9 cellular contexts compared by ENCODE assay signal in the genomic region with DNA sequence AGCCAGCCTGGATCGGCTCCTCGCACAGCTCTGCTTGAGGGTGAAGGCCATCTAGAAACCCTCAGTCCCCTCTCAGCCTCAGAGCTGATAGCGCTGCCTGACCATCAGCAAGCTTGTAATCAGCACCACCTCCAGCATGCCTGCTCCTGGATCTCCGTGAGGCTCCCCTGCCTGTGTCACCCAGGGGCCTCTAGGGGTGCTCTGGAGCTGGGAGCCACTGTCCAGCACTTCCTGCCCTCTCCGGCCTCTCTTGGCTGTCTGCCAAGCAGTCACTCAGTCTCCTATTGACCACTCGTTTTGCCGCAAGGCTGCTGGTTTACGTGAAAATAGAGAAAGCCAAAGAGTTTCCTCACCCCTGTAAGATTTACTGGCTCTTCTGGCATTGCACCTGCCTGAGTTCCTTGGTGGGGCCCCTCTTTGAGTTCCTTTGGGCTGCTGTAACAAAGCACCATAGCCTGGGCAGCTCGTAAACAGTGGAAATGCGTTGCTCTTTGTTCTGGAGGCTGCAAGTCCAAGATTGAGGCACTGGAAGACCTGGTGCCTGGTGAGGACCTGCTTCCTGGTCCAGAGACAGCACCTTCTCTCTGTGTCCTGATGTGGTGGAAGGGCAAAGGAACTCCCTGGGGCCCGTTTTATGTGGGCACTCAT. TPM values are rescaled to one million over a fixed set of nuclear protein-coding genes. Genes with fewer than 3 reads are reported as not detected.
DNase-seq lines count a peak whose midpoint lies in the region; FAIRE-seq and TF ChIP-seq lines count a peak whose summit lies in the region.
"Had no signal": no experiment of that assay in that cellular context is flagged by ENCODE, and none has a peak within 500 bp of the region (broad histone marks: within the 10 kb centered on the region; RNA-seq: fewer than 3 reads in every experiment).

No MANE protein-coding gene starts in this region.

- no peak overlapping the region for H3K9ac ChIP-seq in keratinocyte (ENCODE audit: control insufficient read depth, extremely low read depth, insufficient read depth, low read length)
- H3K9ac ChIP-seq: BLaER1 had no signal

- no peak for FAIRE-seq in keratinocyte (lab: Jason Lieb, UNC)

- no peak overlapping the region for H3K4me2 ChIP-seq in keratinocyte (ENCODE audit: control insufficient read depth, extremely low read depth, insufficient read depth, low read depth, low read length)
- H3K4me2 ChIP-seq: BLaER1 had no signal

- H3K4me1 ChIP-seq in keratinocyte (ENCODE audit: control insufficient read depth, extremely low read depth, insufficient read depth, low read length) = no peaks in the 10 kb centered on the region
- peaks cover 8 to 27% (median 23%) of the 10 kb centered on the region in 4 donors for H3K4me1 ChIP-seq in stomach

- H3K36me3 ChIP-seq in keratinocyte (ENCODE audit: control insufficient read depth in 2 of 2, extremely low read depth in 1 of 2, insufficient read depth in 2 of 2, low read length in 2 of 2) (peaks cover 0 to 3% of the 10 kb centered on the region in 2 experiments), stomach (peaks cover 0 to 36% (median 20%) of the 10 kb centered on the region in 4 donors)

- WGBS in stomach, 5 donors = 15 to 27% (median 21%) methylated on average over 4 to 11 of the region's 11 CpGs

- no peaks in the 10 kb centered on the region for H3K9me1 ChIP-seq in keratinocyte (ENCODE audit: control insufficient read depth, extremely low read depth, insufficient read depth, low read length)

- H3K79me2 ChIP-seq in keratinocyte (ENCODE audit: control insufficient read depth, insufficient read depth, low read length) = no peaks in the 10 kb centered on the region

- peak; percentile 17 for DNase-seq in NCI-H2227 (lab: John Stamatoyannopoulos, UW; ENCODE audit: unreplicated experiment)
- DNase-seq in NCI-H2227 treated with DMSO at 0.1 percent for 48 hours (lab: John Stamatoyannopoulos, UW) = no peak
- DNase-seq in NCI-H460 (ENCODE audit: extremely low read depth, low read depth) = peak; percentile 75
- DNase-seq in cardiac fibroblast (ENCODE audit: low read depth in 2 of 2) = peak; percentile 72 to 75
- DNase-seq in keratinocyte (ENCODE audit: low read depth, low spot score) = no peak
- peak; percentile 90 for DNase-seq in stomach
- DNase-seq in NCI-H524 (lab: John Stamatoyannopoulos, UW) = no peak
- no peak for DNase-seq in DMS153 (lab: John Stamatoyannopoulos, UW)

- no peaks in the 10 kb centered on the region for H3K9me3 ChIP-seq in keratinocyte (ENCODE audit: control insufficient read depth, low read depth, low read length)
- no peaks in the 10 kb centered on the region for H3K9me3 ChIP-seq in stomach
- H3K9me3 ChIP-seq: BLaER1 had no signal

- no peak overlapping the region for H3K4me3 ChIP-seq in cardiac fibroblast (replicated peaks in 1 of 2; ENCODE audit: low read depth in 2 of 2, low read length in 2 of 2)
- H3K4me3 ChIP-seq in keratinocyte (ENCODE audit: control insufficient read depth in 2 of 3, extremely low read depth in 1 of 3, insufficient read depth in 2 of 3, low read depth in 1 of 3, low read length in 3 of 3) = no peak overlapping the region
- no peak overlapping the region for H3K4me3 ChIP-seq in stomach
- H3K4me3 ChIP-seq: BLaER1 had no signal

- H4K20me1 ChIP-seq in keratinocyte (ENCODE audit: control insufficient read depth, extremely low read depth, insufficient read depth, low read length) = no peaks in the 10 kb centered on the region

- H3K27ac ChIP-seq in keratinocyte (ENCODE audit: control insufficient read depth, insufficient read depth, low read length) (no peak overlapping the region), stomach (peak overlapping the region; percentile 66 to 84 (median 78))
- H3K27ac ChIP-seq: BLaER1 had no signal

- H3K27me3 ChIP-seq in keratinocyte (ENCODE audit: control insufficient read depth, extremely low read depth, insufficient read depth, low read length) = no peaks in the 10 kb centered on the region
- H3K27me3 ChIP-seq in stomach = no peaks in the 10 kb centered on the region
- H3K27me3 ChIP-seq: BLaER1 had no signal

- intact Hi-C loops in stomach (cut with DNase I; ENCODE audit: low total_unique reads) = no loop called here

- TF ChIP-seq CTCF in cardiac fibroblast (IDR thresholded peaks at IDR 0.05; ENCODE audit: low read depth, low read length) (peak; percentile 79), keratinocyte (optimal IDR thresholded peaks at IDR 0.05 in 1 of 3, IDR thresholded peaks at IDR 0.05 in 1 of 3, conservative IDR thresholded peaks at IDR 0.05 in 1 of 3; ENCODE audit: extremely low read depth in 1 of 3, insufficient read depth in 2 of 3, low read length in 3 of 3) (peak in 2 of 3 experiments; percentile 21 to 27), stomach (IDR thresholded peaks at IDR 0.05) (peak in 5 of 7 experiments; percentile 57 to 65 (median 60))

- TF ChIP-seq POLR2A in stomach (IDR thresholded peaks at IDR 0.05) = no peak

- H2AFZ ChIP-seq in keratinocyte (ENCODE audit: control insufficient read depth, low read length) = no peak overlapping the region

- TF ChIP-seq EP300 in stomach (IDR thresholded peaks at IDR 0.05) = no peak

- dilution Hi-C loops in keratinocyte (cut with MboI; ENCODE audit: extremely low pct_ligation_motif_present, low sequenced_read_pairs) = no loop called here

RNA-seq across cellular contexts. Expression of gene CAPN10, which starts 17.9 kb away (rescaled TPM):
- 22.3 and 23.3 TPM in 2 replicates for total RNA-seq in NCI-H460 (2014; rRNA removed; shearing (Covaris generic))
- polyA plus RNA-seq in NCI-H460 (2014; cell fraction: nucleus; rRNA removed) = 129 and 140 TPM in 2 replicates
- polyA plus RNA-seq in keratinocyte = 6.1 to 11.8 TPM (median 7.1 TPM) in 3 replicates
- polyA plus RNA-seq in keratinocyte (2011; ENCODE audit: low read depth) = 1.8 TPM
- polyA plus RNA-seq in keratinocyte (2011; cell fraction: cytosol; rRNA removed) = 2.8 and 6.2 TPM in 2 replicates
- 25.2 and 31.0 TPM in 2 replicates for polyA plus RNA-seq in keratinocyte (2011; cell fraction: nucleus; rRNA removed)
- polyA plus RNA-seq in keratinocyte (2012; ENCODE audit: low replicate concordance) = 10.3 and 11.0 TPM in 2 replicates
- 4.4 to 7.3 TPM (median 4.7 TPM) in 3 replicates for polyA minus RNA-seq in keratinocyte
- polyA minus RNA-seq in keratinocyte (2011; cell fraction: cytosol; rRNA and poly(A)+ RNA removed) = 2.7 TPM
- polyA minus RNA-seq in keratinocyte (2011; cell fraction: nucleus; rRNA and poly(A)+ RNA removed) = 10.9 and 16.0 TPM in 2 replicates
- total RNA-seq in stomach = 100 to 1,000 TPM in 1 of 5 donors, 10 to 100 TPM in 4; 26.6 to 197 (median 58.3) TPM
- polyA plus RNA-seq in stomach = 10 to 100 TPM; 17.7 to 38.0 (median 23.3) TPM

RNA-seq across cellular contexts. Expression of gene GPR35, which starts 20.9 kb away (rescaled TPM):
- 0.10 and 0.38 TPM in 2 replicates for total RNA-seq in NCI-H460 (2014; rRNA removed; shearing (Covaris generic))
- polyA plus RNA-seq in NCI-H460 (2014; cell fraction: nucleus; rRNA removed) = 1.4 TPM in 1 of 2 replicates, not detected in the other
- polyA plus RNA-seq in keratinocyte = 0.04 to 0.17 TPM (median 0.09 TPM) in 3 replicates
- polyA plus RNA-seq in keratinocyte (2011; ENCODE audit: low read depth) = not detected
- polyA plus RNA-seq in keratinocyte (2011; cell fraction: cytosol; rRNA removed) = 0.04 and 0.06 TPM in 2 replicates
- polyA plus RNA-seq in keratinocyte (2011; cell fraction: nucleus; rRNA removed) = 0.34 and 0.63 TPM in 2 replicates
- 0.38 TPM in 1 of 2 replicates, not detected in the other for polyA plus RNA-seq in keratinocyte (2012; ENCODE audit: low replicate concordance)
- polyA minus RNA-seq in keratinocyte = 0.23 TPM in 1 of 3 replicates, not detected in the others
- not detected for polyA minus RNA-seq in keratinocyte (2011; cell fraction: cytosol; rRNA and poly(A)+ RNA removed)
- polyA minus RNA-seq in keratinocyte (2011; cell fraction: nucleus; rRNA and poly(A)+ RNA removed) = 0.23 and 0.42 TPM in 2 replicates
- 10 to 100 TPM; 11.7 to 68.9 (median 21.9) TPM for total RNA-seq in stomach
- polyA plus RNA-seq in stomach = 10 to 100 TPM in 1 of 3 donors, 1 to 10 TPM in 2; 8.5 to 12.8 (median 9.8) TPM

RNA-seq across cellular contexts. Expression of gene RNPEPL1, which starts 36.1 kb away (rescaled TPM):
- 21.7 and 29.2 TPM in 2 replicates for total RNA-seq in NCI-H460 (2014; rRNA removed; shearing (Covaris generic))
- polyA plus RNA-seq in NCI-H460 (2014; cell fraction: nucleus; rRNA removed) = 93.6 and 102 TPM in 2 replicates
- polyA plus RNA-seq in keratinocyte (3.7 to 10.1 TPM (median 6.5 TPM) in 3 replicates), stomach (100 to 1,000 TPM in 2 of 3 donors, 10 to 100 TPM in 1; 93.9 to 136 (median 113) TPM)
- polyA plus RNA-seq in keratinocyte (2011; ENCODE audit: low read depth) = 16.5 TPM
- polyA plus RNA-seq in keratinocyte (2011; cell fraction: cytosol; rRNA removed) = 7.4 and 17.1 TPM in 2 replicates
- 13.0 and 19.1 TPM in 2 replicates for polyA plus RNA-seq in keratinocyte (2011; cell fraction: nucleus; rRNA removed)
- polyA plus RNA-seq in keratinocyte (2012; ENCODE audit: low replicate concordance) = 17.6 and 23.4 TPM in 2 replicates
- 8.4 to 59.2 TPM (median 10.9 TPM) in 3 replicates for polyA minus RNA-seq in keratinocyte
- 44.5 TPM for polyA minus RNA-seq in keratinocyte (2011; cell fraction: cytosol; rRNA and poly(A)+ RNA removed)
- polyA minus RNA-seq in keratinocyte (2011; cell fraction: nucleus; rRNA and poly(A)+ RNA removed) = 13.1 and 14.1 TPM in 2 replicates
- total RNA-seq in stomach = 100 to 1,000 TPM in 3 of 5 donors, 10 to 100 TPM in 2; 32.7 to 196 (median 145) TPM

RNA-seq across cellular contexts. Expression of gene DUSP28, which starts 44.3 kb away (rescaled TPM):
- 4.7 and 4.9 TPM in 2 replicates for total RNA-seq in NCI-H460 (2014; rRNA removed; shearing (Covaris generic))
- 18.0 and 19.4 TPM in 2 replicates for polyA plus RNA-seq in NCI-H460 (2014; cell fraction: nucleus; rRNA removed)
- 2.8 to 4.4 TPM (median 4.1 TPM) in 3 replicates for polyA plus RNA-seq in keratinocyte
- 0.54 TPM for polyA plus RNA-seq in keratinocyte (2011; ENCODE audit: low read depth)
- polyA plus RNA-seq in keratinocyte (2011; cell fraction: cytosol; rRNA removed) = 3.0 and 5.0 TPM in 2 replicates
- 2.1 and 3.7 TPM in 2 replicates for polyA plus RNA-seq in keratinocyte (2011; cell fraction: nucleus; rRNA removed)
- 1.9 and 6.3 TPM in 2 replicates for polyA plus RNA-seq in keratinocyte (2012; ENCODE audit: low replicate concordance)
- 0.23 to 1.7 TPM (median 0.42 TPM) in 3 replicates for polyA minus RNA-seq in keratinocyte
- 2.1 TPM for polyA minus RNA-seq in keratinocyte (2011; cell fraction: cytosol; rRNA and poly(A)+ RNA removed)
- polyA minus RNA-seq in keratinocyte (2011; cell fraction: nucleus; rRNA and poly(A)+ RNA removed) = 0.95 and 1.0 TPM in 2 replicates
- total RNA-seq in stomach = 10 to 100 TPM in 1 of 5 donors, 1 to 10 TPM in 4; 1.3 to 71.5 (median 2.2) TPM
- polyA plus RNA-seq in stomach = 1 to 10 TPM; 2.7 to 7.0 (median 6.7) TPM

RNA-seq across cellular contexts. Expression of gene ANKMY1, which starts 46.6 kb away (rescaled TPM):
- 8.7 and 12.6 TPM in 2 replicates for total RNA-seq in NCI-H460 (2014; rRNA removed; shearing (Covaris generic))
- 32.2 and 35.8 TPM in 2 replicates for polyA plus RNA-seq in NCI-H460 (2014; cell fraction: nucleus; rRNA removed)
- polyA plus RNA-seq in keratinocyte (2.5 to 5.0 TPM (median 3.3 TPM) in 3 replicates), stomach (1 to 10 TPM; 3.1 to 8.4 (median 5.8) TPM)
- polyA plus RNA-seq in keratinocyte (2011; ENCODE audit: low read depth) = 2.6 TPM
- 2.6 and 3.9 TPM in 2 replicates for polyA plus RNA-seq in keratinocyte (2011; cell fraction: cytosol; rRNA removed)
- polyA plus RNA-seq in keratinocyte (2011; cell fraction: nucleus; rRNA removed) = 7.7 and 9.9 TPM in 2 replicates
- polyA plus RNA-seq in keratinocyte (2012; ENCODE audit: low replicate concordance) = 3.6 and 4.7 TPM in 2 replicates
- 4.3 to 17.3 TPM (median 7.7 TPM) in 3 replicates for polyA minus RNA-seq in keratinocyte
- polyA minus RNA-seq in keratinocyte (2011; cell fraction: cytosol; rRNA and poly(A)+ RNA removed) = 3.5 TPM
- 5.5 and 8.6 TPM in 2 replicates for polyA minus RNA-seq in keratinocyte (2011; cell fraction: nucleus; rRNA and poly(A)+ RNA removed)
- 10 to 100 TPM in 4 of 5 donors, 1 to 10 TPM in 1; 8.3 to 79.4 (median 20.4) TPM for total RNA-seq in stomach

Comparison
In these comparisons a context has a peak if more than half of its experiments do, and no peak if none do; other contexts are left out.
1. DNase-seq: peak in NCI-H2227 (single experiment), NCI-H460 (single experiment), cardiac fibroblast (2 of 2) and stomach (single experiment); none in NCI-H2227 treated with DMSO at 0.1 percent for 48 hours (single experiment), keratinocyte (single experiment), NCI-H524 (0 of 2) and DMS153 (single experiment).
2. CTCF ChIP-seq: peak in every context shown above with its lines; median percentile 79 in cardiac fibroblast; 60 in stomach; 24 in keratinocyte.